8 cellular contexts compared by ENCODE assay signal in genomic region chr15:77959094-77959879, GRCh38.
A peak's percentile ranks its signal among the peaks of the same experiment; 100 is the strongest.
DNase-seq lines count a peak whose midpoint lies in the region; ATAC-seq and TF ChIP-seq lines count a peak whose summit lies in the region.

No MANE protein-coding gene starts in this region.

- no peaks in the 10 kb centered on the region for H3K27me3 ChIP-seq in lower lobe of right lung (ENCODE audit: low read depth)

- no peaks in the 10 kb centered on the region for H3K9me3 ChIP-seq in lower lobe of right lung

- DNase-seq in GM12865 (ENCODE audit: low read depth) (peak; percentile 77), NCI-H446 treated with DMSO at 0.1 percent for 48 hours (lab: John Stamatoyannopoulos, UW) (peak; percentile 1), lower lobe of right lung (peak; percentile 88)
- DNase-seq in activated CD4-positive, alpha-beta T cell treated with anti-CD3 and anti-CD28 coated beads, Interleukin-2, amount 10 ng/mL, durations not matched to agents 7 days and 5 days = peak; percentile 75
- peak; percentile 56 to 72 (median 57) for DNase-seq in stimulated activated CD4-positive, alpha-beta T cell treated with anti-CD3 and anti-CD28 coated beads, TNF-alpha, amount 100 ng/mL, for 24 hours (ENCODE audit: low read depth in 3 of 3)

- peak overlapping the region; percentile 37 for H3K4me3 ChIP-seq in GM12865 (ENCODE audit: low read depth, low read length)
- H3K4me3 ChIP-seq in lower lobe of right lung = peak overlapping the region; percentile 28

- TF ChIP-seq CTCF in GM12865 (IDR thresholded peaks at IDR 0.05; ENCODE audit: insufficient read depth, low read depth, low read length, missing control alignments) = peak; percentile 95
- TF ChIP-seq CTCF in lower lobe of right lung (IDR thresholded peaks at IDR 0.05) = peak; percentile 95

- peaks cover 23% of the 10 kb centered on the region for H3K27me3 Mint-ChIP-seq in activated CD4-positive, alpha-beta T cell treated with anti-CD3 and anti-CD28 coated beads, Interleukin-2, amount 10 ng/mL, durations not matched to agents 7 days and 5 days
- peaks cover 15% of the 10 kb centered on the region for H3K27me3 Mint-ChIP-seq in dendritic cell treated with granulocyte-macrophage colony-stimulating factor and Interleukin-4, amounts not matched to agents 40 ng/mL and 50 ng/mL, for 4 days

- peak overlapping the region; percentile 41 for H3K4me3 Mint-ChIP-seq in activated CD4-positive, alpha-beta T cell treated with anti-CD3 and anti-CD28 coated beads, Interleukin-2, amount 10 ng/mL, durations not matched to agents 7 days and 5 days
- peak overlapping the region; percentile 49 for H3K4me3 Mint-ChIP-seq in dendritic cell treated with granulocyte-macrophage colony-stimulating factor and Interleukin-4, amounts not matched to agents 40 ng/mL and 50 ng/mL, for 4 days

- POLR2A ChIA-PET in activated CD4-positive, alpha-beta T cell treated with anti-CD3 and anti-CD28 coated beads, Interleukin-2, amount 10 ng/mL, durations not matched to agents 7 days and 5 days (lab: Charles Lee) = no interaction called here

- no peaks in the 10 kb centered on the region for H3K36me3 Mint-ChIP-seq in activated CD4-positive, alpha-beta T cell treated with anti-CD3 and anti-CD28 coated beads, Interleukin-2, amount 10 ng/mL, durations not matched to agents 7 days and 5 days (ENCODE audit: low read depth)
- H3K36me3 Mint-ChIP-seq in dendritic cell treated with granulocyte-macrophage colony-stimulating factor and Interleukin-4, amounts not matched to agents 40 ng/mL and 50 ng/mL, for 4 days (ENCODE audit: low read depth) = no peaks in the 10 kb centered on the region

- peaks cover 20% of the 10 kb centered on the region for H3K4me1 Mint-ChIP-seq in activated CD4-positive, alpha-beta T cell treated with anti-CD3 and anti-CD28 coated beads, Interleukin-2, amount 10 ng/mL, durations not matched to agents 7 days and 5 days
- H3K4me1 Mint-ChIP-seq in dendritic cell treated with granulocyte-macrophage colony-stimulating factor and Interleukin-4, amounts not matched to agents 40 ng/mL and 50 ng/mL, for 4 days (ENCODE audit: low read depth) = peaks cover 17% of the 10 kb centered on the region

- no peak overlapping the region for H3K27ac Mint-ChIP-seq in activated CD4-positive, alpha-beta T cell treated with anti-CD3 and anti-CD28 coated beads, Interleukin-2, amount 10 ng/mL, durations not matched to agents 7 days and 5 days
- H3K27ac Mint-ChIP-seq in dendritic cell treated with granulocyte-macrophage colony-stimulating factor and Interleukin-4, amounts not matched to agents 40 ng/mL and 50 ng/mL, for 4 days = no peak overlapping the region

- H3K9me3 Mint-ChIP-seq in activated CD4-positive, alpha-beta T cell treated with anti-CD3 and anti-CD28 coated beads, Interleukin-2, amount 10 ng/mL, durations not matched to agents 7 days and 5 days = no peaks in the 10 kb centered on the region
- no peaks in the 10 kb centered on the region for H3K9me3 Mint-ChIP-seq in dendritic cell treated with granulocyte-macrophage colony-stimulating factor and Interleukin-4, amounts not matched to agents 40 ng/mL and 50 ng/mL, for 4 days

- CTCF ChIA-PET in activated CD4-positive, alpha-beta T cell treated with anti-CD3 and anti-CD28 coated beads, Interleukin-2, amount 10 ng/mL, durations not matched to agents 7 days and 5 days (lab: Charles Lee) = interaction anchor here (0.6 to 2.1 kb wide), 12 partner anchors 16 to 282 kb away, joined by 3 to 41 read pairs (median 3); partner anchors contain the start of gene CIB2

- H3K4me1 ChIP-seq in lower lobe of right lung = peaks cover 3% of the 10 kb centered on the region

- no peaks in the 10 kb centered on the region for H3K36me3 ChIP-seq in lower lobe of right lung

- ATAC-seq in HG02884 (IDR thresholded peaks at IDR 0.05; ENCODE audit: unreplicated experiment) = peak; percentile 60
- peak; percentile 97 to 98 for ATAC-seq in lower lobe of right lung
- ATAC-seq in HG03378 (IDR thresholded peaks at IDR 0.05; ENCODE audit: unreplicated experiment) = no peak

- intact Hi-C loops in dendritic cell treated with granulocyte-macrophage colony-stimulating factor and Interleukin-4, amounts not matched to agents 40 ng/mL and 50 ng/mL, for 4 days (cut with micrococcal nuclease) = loop anchor here (2.0 kb wide), 2 partner anchors 150 to 282 kb away; no protein-coding TSS in a partner anchor
- intact Hi-C loops in lower lobe of right lung (cut with DNase I) = no loop called here

- no peak overlapping the region for H3K27ac ChIP-seq in lower lobe of right lung

Comparison
In these comparisons a context has a peak if more than half of its experiments do, and no peak if none do; other contexts are left out.
1. DNase-seq: peak in every context shown above with its lines; median percentile 88 in lower lobe of right lung; 77 in GM12865; 75 in activated CD4-positive, alpha-beta T cell treated with anti-CD3 and anti-CD28 coated beads, Interleukin-2, amount 10 ng/mL, durations not matched to agents 7 days and 5 days; 57 in stimulated activated CD4-positive, alpha-beta T cell treated with anti-CD3 and anti-CD28 coated beads, TNF-alpha, amount 100 ng/mL, for 24 hours; 1 in NCI-H446 treated with DMSO at 0.1 percent for 48 hours.